ENCODE assay signal across 13 cellular contexts in genomic region chr10:1119501-1119900, GRCh38.
"Had no signal": no experiment of that assay in that cellular context is flagged by ENCODE, and none has a peak within 500 bp of the region (broad histone marks: within the 10 kb centered on the region; RNA-seq: fewer than 3 reads in every experiment).

No MANE protein-coding gene starts in this region.

- DNase-seq: anterior cingulate cortex; heart right ventricle; left lung; mesenchymal stem cell; pancreas; SHP77; stimulated activated CD4-positive, alpha-beta T cell treated with anti-CD3 and anti-CD28 coated beads, Interleukin-15, amount 100 ng/mL, for 24 hours; stimulated activated CD4-positive, alpha-beta T cell treated with anti-CD3 and anti-CD28 coated beads, Interleukin-4, amount 100 ng/mL, for 4 hours; tibial artery had no signal

- H3K9ac ChIP-seq: neural progenitor cell had no signal

- H3K4me2 ChIP-seq: neural progenitor cell had no signal

- H3K9me3 Mint-ChIP-seq: activated naive CD4-positive, alpha-beta T cell treated with anti-CD3 and anti-CD28 coated beads, Interleukin-2, amount 50 U/mL, for 72 hours; neural progenitor cell; T-helper 1 cell treated with Interleukin-12 subunit alpha and Interleukin-12 subunit beta and Interleukin-4 antibody, amounts not matched to agents 30 μg/mL and 1 μg/mL, for 36 hours had no signal

- H3K27ac ChIP-seq: heart right ventricle, left lung, neural progenitor cell, pancreas, tibial artery had no signal

- H3K4me3 ChIP-seq: heart right ventricle, left lung, neural progenitor cell, pancreas, tibial artery had no signal

- H3K4me3 Mint-ChIP-seq: neural progenitor cell; T-helper 1 cell treated with Interleukin-12 subunit alpha and Interleukin-12 subunit beta and Interleukin-4 antibody, amounts not matched to agents 30 μg/mL and 1 μg/mL, for 36 hours had no signal

- H3K4me1 ChIP-seq: pancreas, tibial artery had no signal

- ATAC-seq: activated naive CD4-positive, alpha-beta T cell treated with anti-CD3 and anti-CD28 coated beads, Interleukin-2, amount 50 U/mL, for 72 hours; left lung; pancreas; SK-N-SH treated with all-trans-retinoic acid at 6 μM for 48 hours had no signal

- H3K9me3 ChIP-seq: heart right ventricle, left lung, pancreas, tibial artery had no signal

- H3K36me3 ChIP-seq: neural progenitor cell had no signal

- H3K27ac Mint-ChIP-seq: activated naive CD4-positive, alpha-beta T cell treated with anti-CD3 and anti-CD28 coated beads, Interleukin-2, amount 50 U/mL, for 72 hours; T-helper 1 cell treated with Interleukin-12 subunit alpha and Interleukin-12 subunit beta and Interleukin-4 antibody, amounts not matched to agents 30 μg/mL and 1 μg/mL, for 36 hours had no signal

- H3K27me3 ChIP-seq: heart right ventricle, left lung, neural progenitor cell, pancreas, tibial artery had no signal
